ENCODE assay signal across 8 cellular contexts in genomic region chr1:78003070-78003751, GRCh38. TPM values are rescaled to one million over a fixed set of nuclear protein-coding genes. Genes with fewer than 3 reads are reported as not detected.
DNase-seq lines count a peak whose midpoint lies in the region; ATAC-seq, FAIRE-seq and TF ChIP-seq lines count a peak whose summit lies in the region.

No MANE protein-coding gene starts in this region.

- H3K4me3 ChIP-seq in heart right ventricle (peak overlapping the region in 6 of 10 donors; percentile 11 to 74 (median 64)), HepG2 (replicated peaks in 1 of 3; ENCODE audit: insufficient read depth in 1 of 3, low read depth in 2 of 3, low read length in 3 of 3) (peak overlapping the region in 1 of 3 experiments; percentile 71; a peak in 1 of 6 replicates), vagina (no peak overlapping the region)

- no peak for TF ChIP-seq CTCF in heart right ventricle (IDR thresholded peaks at IDR 0.05)
- no peak for TF ChIP-seq CTCF in HepG2 (CRISPR knock-in tag; IDR thresholded peaks at IDR 0.05)
- no peak for TF ChIP-seq CTCF in vagina (IDR thresholded peaks at IDR 0.05)

- no TSS peak for BruUV-seq in HepG2 (replicated peaks; lab: Mats Ljungman, UMichigan)

- TF ChIP-seq EP300 in HepG2 (IDR thresholded peaks at IDR 0.05; ENCODE audit: low read depth in 2 of 2, low read length in 2 of 2) = no peak
- no peak for TF ChIP-seq EP300 in HepG2 (CRISPR knock-in tag; IDR thresholded peaks at IDR 0.05; ENCODE audit: borderline replicate concordance)

- POLR2A ChIA-PET in activated naive CD8-positive, alpha-beta T cell treated with anti-CD3 and anti-CD28 coated beads, Interleukin-2, amount 10 ng/mL, durations not matched to agents 7 days and 5 days (lab: Charles Lee) = interaction anchor here (1.2 to 6.5 kb wide), 10 partner anchors 9 to 646 kb away, joined by 3 to 224 read pairs (median 8); partner anchors contain the start of genes FUBP1, IFI44, MIGA1 and USP33
- POLR2A ChIA-PET in HepG2 (lab: Yijun Ruan, JAX) (interaction anchor here (1.1 to 9.1 kb wide), 11 partner anchors 8 to 320 kb away, joined by 3 to 161 read pairs (median 14); partner anchors contain the start of genes FUBP1, GIPC2 and ZZZ3), HEK293T (lab: Yijun Ruan, JAX) (interaction anchor here (0.6 to 3.1 kb wide), 4 partner anchors 8 to 24 kb away, joined by 5 to 83 read pairs (median 8); partner anchors contain the start of gene FUBP1)

- ATAC-seq in heart right ventricle = no peak
- no peak for ATAC-seq in Right ventricle myocardium superior (ENCODE audit: poor library complexity)
- ATAC-seq in activated naive CD8-positive, alpha-beta T cell treated with anti-CD3 and anti-CD28 coated beads, Interleukin-2, amount 10 ng/mL, durations not matched to agents 7 days and 5 days (ENCODE audit: low read depth) = no peak
- no peak for ATAC-seq in HepG2
- ATAC-seq in HG02970 (IDR thresholded peaks at IDR 0.05; ENCODE audit: low FRiP score, unreplicated experiment) = no peak

- no peak overlapping the region for H3K27ac Mint-ChIP-seq in activated naive CD8-positive, alpha-beta T cell treated with anti-CD3 and anti-CD28 coated beads, Interleukin-2, amount 10 ng/mL, durations not matched to agents 7 days and 5 days

- CTCF ChIA-PET in HepG2 (lab: Yijun Ruan, JAX; ENCODE audit: low intra/inter-chr PET ratio, low total read pairs) = no interaction called here
- CTCF ChIA-PET in HEK293T (lab: Yijun Ruan, JAX) = interaction anchor here (0.7 kb wide), 1 partner anchor 1984 kb away, joined by 4 read pairs; no protein-coding TSS in a partner anchor

- H3K4me2 ChIP-seq in HepG2 (ENCODE audit: low read depth, low read length) = 0 out of 2 replicates have a peak overlapping the region, but pooled peaks have one; percentile 79

- 35 to 36% methylated on average over 3 of the region's 3 CpGs for WGBS in heart right ventricle, 2 donors
- WGBS in HepG2 (ENCODE audit: low lambda C conversion rate) = 68% methylated on average over 3 of the region's 3 CpGs

- peaks cover 36% of the 10 kb centered on the region for H3K79me2 ChIP-seq in HepG2 (ENCODE audit: insufficient read depth, low read length)

- in situ Hi-C loops in HepG2 (cut with HindIII; ENCODE audit: extremely low pct_ligation_motif_present, low pct_unique_long_range_greater_than_20kb) = no loop called here

- H3K9me3 ChIP-seq in heart right ventricle (no peaks in the 10 kb centered on the region), HepG2 (ENCODE audit: low read length) (no peaks in the 10 kb centered on the region), vagina (no peaks in the 10 kb centered on the region)

- no peak for DNase-seq in heart right ventricle
- no peak for DNase-seq in Right ventricle myocardium superior
- no peak for DNase-seq in activated naive CD8-positive, alpha-beta T cell treated with anti-CD3 and anti-CD28 coated beads, Interleukin-2, amount 10 ng/mL, durations not matched to agents 7 days and 5 days
- no peak for DNase-seq in HepG2 (ENCODE audit: low spot score)
- no peak for DNase-seq in vagina (ENCODE audit: extremely low spot score in 2 of 2)
- DNase-seq in NCI-H128 (lab: John Stamatoyannopoulos, UW; ENCODE audit: unreplicated experiment) = no peak
- DNase-seq in HEK293T (ENCODE audit: extremely low spot score) = no peak

- H3K4me1 ChIP-seq in heart right ventricle (peaks cover 0 to 44% (median 25%) of the 10 kb centered on the region in 9 donors), HepG2 (ENCODE audit: insufficient read depth, low read length) (peaks cover 50% of the 10 kb centered on the region), vagina (peaks cover 19% of the 10 kb centered on the region)

- intact Hi-C loops in heart right ventricle (cut with DNase I) = loop anchor here in 4 of 10 donors (5.0 to 10.0 kb wide), 3 partner anchors 44 to 112 kb away; partner anchors contain the start of gene GIPC2 (in 1 of the 4)
- intact Hi-C loops in Right ventricle myocardium superior (cut with DNase I) = loop anchor here (10.0 kb wide), 1 partner anchor 642 kb away; the partner anchor contains the start of gene IFI44
- intact Hi-C loops in HepG2 (cut with micrococcal nuclease; ENCODE audit: unreplicated experiment) = no loop called here
- intact Hi-C loops in vagina (cut with DNase I) = no loop called here

- H3K27ac ChIP-seq in heart right ventricle (peak overlapping the region in 9 of 10 donors; percentile 81 to 95 (median 91)), HepG2 (ENCODE audit: extremely low read length, insufficient read depth, low read length) (peak overlapping the region; percentile 97), vagina (peak overlapping the region; percentile 97)

- FAIRE-seq in HepG2 (lab: Jason Lieb, UNC) = peak; percentile 23

- TF ChIP-seq POLR2A in HepG2 (IDR thresholded peaks at IDR 0.05; ENCODE audit: insufficient read depth in 1 of 2, low read depth in 2 of 2, low read length in 2 of 2) (no peak), vagina (IDR thresholded peaks at IDR 0.05) (no peak)

- no peak overlapping the region for H3K9ac ChIP-seq in HepG2 (ENCODE audit: insufficient read depth, low read depth, low read length)

- no peaks in the 10 kb centered on the region for H3K9me3 Mint-ChIP-seq in activated naive CD8-positive, alpha-beta T cell treated with anti-CD3 and anti-CD28 coated beads, Interleukin-2, amount 10 ng/mL, durations not matched to agents 7 days and 5 days

- TF ChIP-seq RAD21 in HepG2 (CRISPR knock-in tag; IDR thresholded peaks at IDR 0.05) = no peak

- H2AFZ ChIP-seq in HepG2 (ENCODE audit: low read length) = no peak overlapping the region

- H3K27me3 Mint-ChIP-seq in activated naive CD8-positive, alpha-beta T cell treated with anti-CD3 and anti-CD28 coated beads, Interleukin-2, amount 10 ng/mL, durations not matched to agents 7 days and 5 days = no peaks in the 10 kb centered on the region

- H3K36me3 Mint-ChIP-seq in activated naive CD8-positive, alpha-beta T cell treated with anti-CD3 and anti-CD28 coated beads, Interleukin-2, amount 10 ng/mL, durations not matched to agents 7 days and 5 days = peaks cover under 1% of the 10 kb centered on the region

- H3K27me3 ChIP-seq in heart right ventricle (no peaks in the 10 kb centered on the region), HepG2 (ENCODE audit: control insufficient read depth in 1 of 2, insufficient read depth in 2 of 2, low read length in 2 of 2) (no peaks in the 10 kb centered on the region), vagina (no peaks in the 10 kb centered on the region)

- no peaks in the 10 kb centered on the region for H3K36me3 ChIP-seq in heart right ventricle
- H3K36me3 ChIP-seq in HepG2 (replicated peaks in 1 of 2; ENCODE audit: control insufficient read depth in 1 of 2, insufficient read depth in 2 of 2, low read length in 2 of 2) = no peaks in the 10 kb centered on the region
- no peaks in the 10 kb centered on the region for H3K36me3 ChIP-seq in vagina

- H3K4me1 Mint-ChIP-seq in activated naive CD8-positive, alpha-beta T cell treated with anti-CD3 and anti-CD28 coated beads, Interleukin-2, amount 10 ng/mL, durations not matched to agents 7 days and 5 days = peaks cover 31% of the 10 kb centered on the region

- H3K4me3 Mint-ChIP-seq in activated naive CD8-positive, alpha-beta T cell treated with anti-CD3 and anti-CD28 coated beads, Interleukin-2, amount 10 ng/mL, durations not matched to agents 7 days and 5 days = peak overlapping the region; percentile 32

- no peaks in the 10 kb centered on the region; the same call in none of the 2 replicates for H4K20me1 ChIP-seq in HepG2 (ENCODE audit: insufficient read depth, low read length)

RNA-seq across cellular contexts. Expression of gene DNAJB4, which starts 1.5 kb away (rescaled TPM):
- total RNA-seq in heart right ventricle (100 to 1,000 TPM in 6 of 10 donors, 10 to 100 TPM in 4; 72.4 to 178 (median 141) TPM), Right ventricle myocardium superior (99.0 TPM), HepG2 (2016; rRNA removed; fragmentation: Illumina TruSeq; extraction: Trizol) (18.6 and 25.7 TPM in 2 replicates), vagina (20.9 TPM)
- polyA plus RNA-seq in heart right ventricle (10 to 100 TPM; 38.5 to 58.8 TPM), HepG2 (2011; rRNA removed) (3.0 and 4.4 TPM in 2 replicates)
- total RNA-seq in activated naive CD8-positive, alpha-beta T cell treated with anti-CD3 and anti-CD28 coated beads, Interleukin-2, amount 10 ng/mL, durations not matched to agents 7 days and 5 days = 10 to 100 TPM; 15.2 to 16.4 TPM
- total RNA-seq in HepG2 (2016; cell fraction: cytosol; rRNA removed; fragmentation: Illumina TruSeq; extraction: Trizol; ENCODE audit: low read depth) = 2.7 and 3.0 TPM in 2 replicates
- 16.9 and 25.9 TPM in 2 replicates for total RNA-seq in HepG2 (2016; cell fraction: insoluble cytoplasmic fraction; rRNA removed; fragmentation: Illumina TruSeq; extraction: Trizol)
- 5.7 and 9.7 TPM in 2 replicates for total RNA-seq in HepG2 (2016; cell fraction: membrane; rRNA removed; fragmentation: Illumina TruSeq; extraction: Trizol)
- 14.1 and 15.4 TPM in 2 replicates for total RNA-seq in HepG2 (2016; cell fraction: nucleus; rRNA removed; fragmentation: Illumina TruSeq; extraction: Trizol)
- 2.3 and 2.8 TPM in 2 replicates for polyA plus RNA-seq in HepG2 (2011; cell fraction: cytosol; rRNA removed)
- polyA plus RNA-seq in HepG2 (2011; cell fraction: nucleus; rRNA removed) = 4.2 and 4.7 TPM in 2 replicates
- 9.3 and 9.6 TPM in 2 replicates for polyA plus RNA-seq in HepG2 (2012)
- 0.76 and 1.0 TPM in 2 replicates for polyA plus RNA-seq in HepG2 (2016; cell fraction: cytosol; fragmentation: Illumina TruSeq; extraction: Trizol; ENCODE audit: low read depth)
- polyA plus RNA-seq in HepG2 (2016; cell fraction: insoluble cytoplasmic fraction; fragmentation: Illumina TruSeq; extraction: Trizol; ENCODE audit: low read depth) = 17.4 and 17.8 TPM in 2 replicates
- 2.1 and 2.3 TPM in 2 replicates for polyA plus RNA-seq in HepG2 (2016; cell fraction: membrane; fragmentation: Illumina TruSeq; extraction: Trizol; ENCODE audit: low read depth)
- polyA plus RNA-seq in HepG2 (2016; cell fraction: nucleus; fragmentation: Illumina TruSeq; extraction: Trizol; ENCODE audit: insufficient read depth, low read depth) = 14.1 and 15.4 TPM in 2 replicates
- polyA minus RNA-seq in HepG2 (2011; rRNA and poly(A)+ RNA removed; ENCODE audit: low replicate concordance) = 3.2 and 9.2 TPM in 2 replicates
- 5.0 and 5.2 TPM in 2 replicates for polyA minus RNA-seq in HepG2 (2011; cell fraction: cytosol; rRNA and poly(A)+ RNA removed)
- 15.8 and 16.3 TPM in 2 replicates for polyA minus RNA-seq in HepG2 (2011; cell fraction: nucleus; rRNA and poly(A)+ RNA removed)

RNA-seq across cellular contexts. Expression of gene FUBP1, which starts 24.3 kb away (rescaled TPM):
- total RNA-seq in heart right ventricle (10 to 100 TPM; 54.1 to 77.6 (median 72.1) TPM), Right ventricle myocardium superior (47.9 TPM), HepG2 (2016; rRNA removed; fragmentation: Illumina TruSeq; extraction: Trizol) (166 and 192 TPM in 2 replicates), vagina (85.7 TPM)
- polyA plus RNA-seq in heart right ventricle (10 to 100 TPM; 27.8 to 36.4 TPM), HepG2 (2011; rRNA removed) (97.5 and 98.1 TPM in 2 replicates)
- 100 to 1,000 TPM; 223 to 228 TPM for total RNA-seq in activated naive CD8-positive, alpha-beta T cell treated with anti-CD3 and anti-CD28 coated beads, Interleukin-2, amount 10 ng/mL, durations not matched to agents 7 days and 5 days
- 14.8 and 18.6 TPM in 2 replicates for total RNA-seq in HepG2 (2016; cell fraction: cytosol; rRNA removed; fragmentation: Illumina TruSeq; extraction: Trizol; ENCODE audit: low read depth)
- total RNA-seq in HepG2 (2016; cell fraction: insoluble cytoplasmic fraction; rRNA removed; fragmentation: Illumina TruSeq; extraction: Trizol) = 164 and 178 TPM in 2 replicates
- 33.3 and 42.9 TPM in 2 replicates for total RNA-seq in HepG2 (2016; cell fraction: membrane; rRNA removed; fragmentation: Illumina TruSeq; extraction: Trizol)
- 243 and 259 TPM in 2 replicates for total RNA-seq in HepG2 (2016; cell fraction: nucleus; rRNA removed; fragmentation: Illumina TruSeq; extraction: Trizol)
- polyA plus RNA-seq in HepG2 (2011; cell fraction: cytosol; rRNA removed) = 50.6 and 52.7 TPM in 2 replicates
- polyA plus RNA-seq in HepG2 (2011; cell fraction: nucleus; rRNA removed) = 159 and 189 TPM in 2 replicates
- polyA plus RNA-seq in HepG2 (2012) = 106 and 122 TPM in 2 replicates
- 6.8 and 8.4 TPM in 2 replicates for polyA plus RNA-seq in HepG2 (2016; cell fraction: cytosol; fragmentation: Illumina TruSeq; extraction: Trizol; ENCODE audit: low read depth)
- polyA plus RNA-seq in HepG2 (2016; cell fraction: insoluble cytoplasmic fraction; fragmentation: Illumina TruSeq; extraction: Trizol; ENCODE audit: low read depth) = 165 and 171 TPM in 2 replicates
- 18.5 and 22.5 TPM in 2 replicates for polyA plus RNA-seq in HepG2 (2016; cell fraction: membrane; fragmentation: Illumina TruSeq; extraction: Trizol; ENCODE audit: low read depth)
- 212 and 220 TPM in 2 replicates for polyA plus RNA-seq in HepG2 (2016; cell fraction: nucleus; fragmentation: Illumina TruSeq; extraction: Trizol; ENCODE audit: insufficient read depth, low read depth)
- polyA minus RNA-seq in HepG2 (2011; rRNA and poly(A)+ RNA removed; ENCODE audit: low replicate concordance) = 143 and 421 TPM in 2 replicates
- polyA minus RNA-seq in HepG2 (2011; cell fraction: cytosol; rRNA and poly(A)+ RNA removed) = 53.6 and 56.2 TPM in 2 replicates
- 426 and 458 TPM in 2 replicates for polyA minus RNA-seq in HepG2 (2011; cell fraction: nucleus; rRNA and poly(A)+ RNA removed)

RNA-seq across cellular contexts. Expression of gene GIPC2, which starts 42.6 kb away (rescaled TPM):
- total RNA-seq in heart right ventricle = 1 to 10 TPM; 1.3 to 7.4 (median 3.7) TPM
- 1 to 10 TPM; 1.8 to 2.9 TPM for polyA plus RNA-seq in heart right ventricle
- 2.0 TPM for total RNA-seq in Right ventricle myocardium superior
- under 1 TPM; 0.44 to 0.74 TPM for total RNA-seq in activated naive CD8-positive, alpha-beta T cell treated with anti-CD3 and anti-CD28 coated beads, Interleukin-2, amount 10 ng/mL, durations not matched to agents 7 days and 5 days
- total RNA-seq in HepG2 (2016; rRNA removed; fragmentation: Illumina TruSeq; extraction: Trizol) = 21.6 and 39.7 TPM in 2 replicates
- 2.0 and 2.2 TPM in 2 replicates for total RNA-seq in HepG2 (2016; cell fraction: cytosol; rRNA removed; fragmentation: Illumina TruSeq; extraction: Trizol; ENCODE audit: low read depth)
- total RNA-seq in HepG2 (2016; cell fraction: insoluble cytoplasmic fraction; rRNA removed; fragmentation: Illumina TruSeq; extraction: Trizol) = 22.5 and 39.5 TPM in 2 replicates
- 8.3 and 9.4 TPM in 2 replicates for total RNA-seq in HepG2 (2016; cell fraction: membrane; rRNA removed; fragmentation: Illumina TruSeq; extraction: Trizol)
- 21.2 and 21.7 TPM in 2 replicates for total RNA-seq in HepG2 (2016; cell fraction: nucleus; rRNA removed; fragmentation: Illumina TruSeq; extraction: Trizol)
- polyA plus RNA-seq in HepG2 (2011; rRNA removed) = 5.1 and 6.1 TPM in 2 replicates
- polyA plus RNA-seq in HepG2 (2011; cell fraction: cytosol; rRNA removed) = 2.9 and 4.8 TPM in 2 replicates
- 2.7 and 4.2 TPM in 2 replicates for polyA plus RNA-seq in HepG2 (2011; cell fraction: nucleus; rRNA removed)
- 10.6 and 16.9 TPM in 2 replicates for polyA plus RNA-seq in HepG2 (2012)
- 1.9 and 2.2 TPM in 2 replicates for polyA plus RNA-seq in HepG2 (2016; cell fraction: cytosol; fragmentation: Illumina TruSeq; extraction: Trizol; ENCODE audit: low read depth)
- 39.5 and 45.6 TPM in 2 replicates for polyA plus RNA-seq in HepG2 (2016; cell fraction: insoluble cytoplasmic fraction; fragmentation: Illumina TruSeq; extraction: Trizol; ENCODE audit: low read depth)
- polyA plus RNA-seq in HepG2 (2016; cell fraction: membrane; fragmentation: Illumina TruSeq; extraction: Trizol; ENCODE audit: low read depth) = 6.7 and 7.1 TPM in 2 replicates
- 14.6 and 15.7 TPM in 2 replicates for polyA plus RNA-seq in HepG2 (2016; cell fraction: nucleus; fragmentation: Illumina TruSeq; extraction: Trizol; ENCODE audit: insufficient read depth, low read depth)
- 3.5 TPM in 1 of 2 replicates, not detected in the other for polyA minus RNA-seq in HepG2 (2011; rRNA and poly(A)+ RNA removed; ENCODE audit: low replicate concordance)
- 6.9 and 7.6 TPM in 2 replicates for polyA minus RNA-seq in HepG2 (2011; cell fraction: cytosol; rRNA and poly(A)+ RNA removed)
- 27.6 and 32.6 TPM in 2 replicates for polyA minus RNA-seq in HepG2 (2011; cell fraction: nucleus; rRNA and poly(A)+ RNA removed)
- total RNA-seq in vagina = 2.7 TPM

Comparison
In these comparisons a context has a peak if more than half of its experiments do, and no peak if none do; other contexts are left out.
1. H3K4me3 ChIP-seq: peak in heart right ventricle (6 of 10); none in vagina (0 of 2).
2. Peak in every context shown above with its lines, with median percentiles within 50 percentile points of each other: H3K27ac ChIP-seq.